ENCODE assay signal across 2 cellular contexts in the genomic region with DNA sequence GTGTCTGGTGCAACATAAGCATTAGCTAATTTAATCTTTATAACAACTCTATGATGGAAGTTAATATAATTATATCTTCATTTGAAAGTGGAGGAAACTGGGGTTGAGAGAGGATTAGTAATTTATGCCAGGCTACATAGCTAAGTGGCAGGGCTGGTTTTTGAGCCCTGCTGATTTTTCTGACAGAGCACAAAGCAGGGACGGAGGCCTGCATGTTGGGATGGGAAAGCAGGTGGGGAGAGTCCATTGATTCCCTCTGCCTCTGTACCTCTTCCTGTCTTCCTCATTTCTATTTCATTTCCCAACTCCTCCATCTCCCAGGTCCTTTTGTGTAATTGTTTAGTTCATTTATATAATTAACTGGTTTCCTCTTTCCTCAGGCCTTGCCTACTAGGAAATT.
TF ChIP-seq lines count a peak whose summit lies in the region.

No MANE protein-coding gene starts in this region.

TF ChIP-seq in IMR-90, 13 proteins besides CTCF, POLR2A, EP300 and RAD21:
- TF ChIP-seq, protein P1, sequence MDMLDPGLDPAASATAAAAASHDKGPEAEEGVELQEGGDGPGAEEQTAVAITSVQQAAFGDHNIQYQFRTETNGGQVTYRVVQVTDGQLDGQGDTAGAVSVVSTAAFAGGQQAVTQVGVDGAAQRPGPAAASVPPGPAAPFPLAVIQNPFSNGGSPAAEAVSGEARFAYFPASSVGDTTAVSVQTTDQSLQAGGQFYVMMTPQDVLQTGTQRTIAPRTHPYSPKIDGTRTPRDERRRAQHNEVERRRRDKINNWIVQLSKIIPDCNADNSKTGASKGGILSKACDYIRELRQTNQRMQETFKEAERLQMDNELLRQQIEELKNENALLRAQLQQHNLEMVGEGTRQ (IDR thresholded peaks at IDR 0.05; ENCODE audit: low read depth, low read length) = no peak
- TF ChIP-seq MAZ (IDR thresholded peaks at IDR 0.05; ENCODE audit: borderline replicate concordance, low read depth, low read length) = no peak
- TF ChIP-seq MAFK (IDR thresholded peaks at IDR 0.05; ENCODE audit: low read depth, low read length) = no peak
- no peak for TF ChIP-seq ELK1 (IDR thresholded peaks at IDR 0.05; ENCODE audit: borderline replicate concordance, low read depth, low read length)
- TF ChIP-seq RFX5 (IDR thresholded peaks at IDR 0.05; ENCODE audit: low read depth, low read length) = no peak
- TF ChIP-seq CHD1 (IDR thresholded peaks at IDR 0.05; ENCODE audit: low read depth, low read length) = no peak
- TF ChIP-seq NFE2L2 (IDR thresholded peaks at IDR 0.05; ENCODE audit: low read depth, low read length) = no peak
- TF ChIP-seq MXI1 (IDR thresholded peaks at IDR 0.05; ENCODE audit: borderline replicate concordance, low read depth, low read length) = no peak
- TF ChIP-seq CEBPB (IDR thresholded peaks at IDR 0.05; ENCODE audit: low read depth, low read length) = no peak
- no peak for TF ChIP-seq SMC3 (IDR thresholded peaks at IDR 0.05; ENCODE audit: low read depth, low read length)
- TF ChIP-seq RCOR1 (IDR thresholded peaks at IDR 0.05; ENCODE audit: insufficient replicate concordance, low read length) = no peak
- no peak for TF ChIP-seq BHLHE40 (IDR thresholded peaks at IDR 0.05; ENCODE audit: low read depth, low read length)
- no peak for TF ChIP-seq FOS (IDR thresholded peaks at IDR 0.05; ENCODE audit: low read depth, low read length)

TF ChIP-seq in HEK293T, 16 proteins besides CTCF, POLR2A, EP300 and RAD21:
- TF ChIP-seq ZNF384 (IDR thresholded peaks at IDR 0.05) (no peak), CTBP1 (IDR thresholded peaks at IDR 0.05; ENCODE audit: borderline replicate concordance) (no peak), HDGF (IDR thresholded peaks at IDR 0.05; ENCODE audit: borderline replicate concordance) (no peak), SUZ12 (IDR thresholded peaks at IDR 0.05) (no peak), SP1 (IDR thresholded peaks at IDR 0.05) (no peak), FOXM1 (IDR thresholded peaks at IDR 0.05; ENCODE audit: borderline replicate concordance) (no peak), FOXK2 (IDR thresholded peaks at IDR 0.05) (no peak), L3MBTL2 (conservative IDR thresholded peaks at IDR 0.05) (no peak), TARDBP (IDR thresholded peaks at IDR 0.05) (no peak), ELF4 (IDR thresholded peaks at IDR 0.05) (no peak)
